28 cellular contexts compared by ENCODE assay signal in the genomic region with DNA sequence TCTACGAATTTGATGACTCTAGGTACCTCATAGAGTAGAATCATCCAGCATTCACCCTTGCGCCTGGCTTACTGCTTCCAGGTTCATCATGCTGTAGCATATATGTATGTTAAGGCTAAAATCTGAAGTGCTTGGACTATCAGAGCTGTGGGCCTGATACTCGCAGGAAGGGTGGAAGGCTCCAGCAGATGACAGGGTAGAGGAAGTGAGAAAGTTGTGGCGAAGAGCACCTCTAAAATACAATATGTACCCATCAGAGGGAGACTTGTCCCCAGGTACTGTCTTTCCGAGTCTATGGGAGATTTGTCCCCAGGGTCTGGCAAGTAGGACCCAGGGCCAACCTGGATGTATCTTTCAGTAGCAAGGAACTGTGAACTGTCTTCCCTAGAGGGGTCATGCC. TPM values are rescaled to one million over a fixed set of nuclear protein-coding genes. Genes with fewer than 3 reads are reported as not detected.
A peak's percentile ranks its signal among the peaks of the same experiment; 100 is the strongest.
DNase-seq lines count a peak whose midpoint lies in the region; ATAC-seq, FAIRE-seq and TF ChIP-seq lines count a peak whose summit lies in the region.
"Had no signal": no experiment of that assay in that cellular context is flagged by ENCODE, and none has a peak within 500 bp of the region (broad histone marks: within the 10 kb centered on the region; RNA-seq: fewer than 3 reads in every experiment).

No MANE protein-coding gene starts in this region.

- 9% methylated on average over 5 of the region's 5 CpGs for WGBS in GM12878 (ENCODE audit: insufficient coverage, insufficient replicate concordance, low lambda C conversion rate, missing lambda C conversion rate)

- no peak overlapping the region for H2AFZ ChIP-seq in GM12878 (ENCODE audit: control insufficient read depth, low read depth, low read length)

- no peak for TF ChIP-seq POLR2A in GM12878 (IDR thresholded peaks at IDR 0.05; ENCODE audit: low read depth, low read length)

- no peak overlapping the region for H3K4me2 ChIP-seq in GM12878 (ENCODE audit: control insufficient read depth, insufficient read depth)

- in situ Hi-C loops in GM12878 (cut with MboI), result no loop called here

- H3K36me3 ChIP-seq in GM12878 (ENCODE audit: control insufficient read depth in 2 of 2, insufficient read depth in 2 of 2, low read length in 1 of 2), result no peaks in the 10 kb centered on the region
- no peaks in the 10 kb centered on the region for H3K36me3 ChIP-seq in left ventricle myocardium inferior
- H3K36me3 ChIP-seq: brain microvascular endothelial cell, esophagus squamous epithelium, gastroesophageal sphincter had no signal

- TF ChIP-seq CTCF in GM12878 (IDR thresholded peaks at IDR 0.05 in 2 of 3, conservative IDR thresholded peaks at IDR 0.05 in 1 of 3; ENCODE audit: control insufficient read depth in 2 of 3, extremely low read depth in 1 of 3, insufficient read depth in 1 of 3, low read depth in 3 of 3, low read length in 3 of 3) (no peak), left ventricle myocardium inferior (IDR thresholded peaks at IDR 0.05; ENCODE audit: borderline replicate concordance) (no peak)

- no peak for TF ChIP-seq EP300 in GM12878 (IDR thresholded peaks at IDR 0.05; ENCODE audit: borderline replicate concordance in 1 of 2, control insufficient read depth in 1 of 2, low read depth in 2 of 2, low read length in 2 of 2)

- intact Hi-C loops in GM12878 (cut with micrococcal nuclease; ENCODE audit: unreplicated experiment), result no loop called here
- intact Hi-C loops in left ventricle myocardium inferior (cut with micrococcal nuclease), result no loop called here

- H3K9me3 ChIP-seq in GM12878 (replicated peaks; ENCODE audit: control insufficient read depth, insufficient read depth, low read length) (no peaks in the 10 kb centered on the region; the same call in 2 of the 3 replicates), left ventricle myocardium inferior (replicated peaks) (peaks cover 2% of the 10 kb centered on the region)
- H3K9me3 ChIP-seq: esophagus squamous epithelium, gastroesophageal sphincter had no signal

- RAD21 ChIA-PET in GM12878 (lab: Charles Lee; ENCODE audit: unreplicated experiment), result no interaction called here

- TF ChIP-seq RAD21 in GM12878 (IDR thresholded peaks at IDR 0.05; ENCODE audit: insufficient read depth, low read depth, low read length), result no peak

- SMC1A ChIA-PET in GM12878 (lab: Charles Lee; ENCODE audit: uncharacterized antibody, unreplicated experiment), result no interaction called here

- DNase-seq in GM12878 (ENCODE audit: low read depth, low spot score), result no peak
- DNase-seq in left ventricle myocardium inferior, result no peak
- DNase-seq in stimulated activated naive CD4-positive, alpha-beta T cell (lab: John Stamatoyannopoulos, UW), result no peak
- DNase-seq: activated CD4-positive, alpha-beta T cell treated with anti-CD3 and anti-CD28 coated beads, Interleukin-2, amount 10 ng/mL, durations not matched to agents 24 days and 14 days; activated naive CD4-positive, alpha-beta T cell treated with anti-CD3 and anti-CD28 coated beads for 36 hours; activated T-cell treated with anti-CD3 and anti-CD28 coated beads, Interleukin-2, amount 50 U/mL, for 72 hours; brain microvascular endothelial cell; endodermal cell; esophagus squamous epithelium; Kasumi-1; left ventricle myocardium superior; NCI-H1092; NCI-H187 treated with DMSO at 0.1 percent for 48 hours; NCI-H526 treated with DMSO at 0.1 percent for 48 hours; retina; small intestine; stimulated activated CD4-positive, alpha-beta T cell treated with anti-CD3 and anti-CD28 coated beads, Interleukin-2, amount 100 ng/mL, for 24 hours had no signal

- H3K27me3 ChIP-seq in GM12878 (replicated peaks in 1 of 2; ENCODE audit: control insufficient read depth in 2 of 2, insufficient read depth in 2 of 2, low read length in 1 of 2) (peaks cover 0 to 3% of the 10 kb centered on the region in 2 experiments; a peak in 2 of 4 replicates), left ventricle myocardium inferior (ENCODE audit: low read depth) (no peaks in the 10 kb centered on the region)
- H3K27me3 ChIP-seq: brain microvascular endothelial cell, esophagus squamous epithelium, gastroesophageal sphincter had no signal

- H3K27ac ChIP-seq in GM12878 (ENCODE audit: control insufficient read depth, insufficient read depth) (no peak overlapping the region), temporal lobe (ENCODE audit: low read depth, low read length) (peak overlapping the region; percentile 98), left ventricle myocardium inferior (replicated peaks) (no peak overlapping the region)
- H3K27ac ChIP-seq: brain microvascular endothelial cell, coronary artery, esophagus squamous epithelium, gastroesophageal sphincter had no signal

- CTCF ChIA-PET in GM12878 (lab: Yijun Ruan, JAX), result no interaction called here

- BruUV-seq in GM12878 (replicated peaks; lab: Mats Ljungman, UMichigan), result no TSS peak

- POLR2A ChIA-PET in GM12878 (lab: Charles Lee), result no interaction called here

- H3K4me3 ChIP-seq in GM12878, result no peak overlapping the region
- H3K4me3 ChIP-seq in left ventricle myocardium inferior, result no peak overlapping the region
- H3K4me3 ChIP-seq: coronary artery, esophagus squamous epithelium, gastroesophageal sphincter had no signal

- H3K9ac ChIP-seq in GM12878 (ENCODE audit: control insufficient read depth, insufficient read depth, low read length), result no peak overlapping the region

- ATAC-seq in GM19043 (IDR thresholded peaks at IDR 0.05; ENCODE audit: low read depth, unreplicated experiment), result peak; percentile 50
- peak; percentile 69 for ATAC-seq in HG02870 (IDR thresholded peaks at IDR 0.05; ENCODE audit: unreplicated experiment)
- peak; percentile 34; the same call in 1 of the 3 replicates for ATAC-seq in GM12878
- ATAC-seq in GM18870 (IDR thresholded peaks at IDR 0.05; ENCODE audit: unreplicated experiment), result no peak
- ATAC-seq: activated T-cell treated with anti-CD3 and anti-CD28 coated beads, Interleukin-2, amount 50 U/mL, for 72 hours; gastroesophageal sphincter; left ventricle myocardium superior; natural killer cell treated with Interleukin-12 subunit alpha and Interleukin-12 subunit beta and Interleukin-15 and Interleukin-18, amount 100 ng/mL, for 72 hours; stimulated activated effector memory CD8-positive, alpha-beta T cell treated with anti-CD3 and anti-CD28 coated beads, Interleukin-12 subunit alpha, Interleukin-12 subunit beta, amount 100 ng/mL, for 72 hours had no signal

- no peaks in the 10 kb centered on the region for H3K79me2 ChIP-seq in GM12878 (ENCODE audit: control insufficient read depth, insufficient read depth, low read length)

- FAIRE-seq in GM12878 (lab: Jason Lieb, UNC), result peak; percentile 44
- FAIRE-seq: small intestine had no signal

- H4K20me1 ChIP-seq in GM12878 (ENCODE audit: control insufficient read depth, insufficient read depth), result no peaks in the 10 kb centered on the region; the same call in 1 of the 2 replicates

- peaks cover 4% of the 10 kb centered on the region for H3K4me1 ChIP-seq in GM12878 (ENCODE audit: control insufficient read depth, insufficient read depth, low read length)
- H3K4me1 ChIP-seq in left ventricle myocardium inferior, result no peaks in the 10 kb centered on the region
- H3K4me1 ChIP-seq: gastroesophageal sphincter had no signal

TF ChIP-seq in GM12878, 131 proteins besides CTCF, POLR2A, EP300 and RAD21:
- TF ChIP-seq TCF3 (IDR thresholded peaks at IDR 0.05; ENCODE audit: borderline replicate concordance, insufficient read depth, low read depth, low read length) (no peak), HDAC2 (IDR thresholded peaks at IDR 0.05) (no peak), SPI1 (IDR thresholded peaks at IDR 0.05; ENCODE audit: borderline replicate concordance, insufficient read depth, low read depth, low read length) (peak; percentile 87)

RNA-seq across cellular contexts. Expression of gene PLEKHA1, which starts 48.1 kb away (rescaled TPM):
- total RNA-seq in GM12878 (2013; cell fraction: nucleolus; rRNA removed), result 18.5 and 20.4 TPM in 2 replicates
- total RNA-seq in GM12878 (2014; rRNA removed) (0.23 and 0.33 TPM in 2 replicates), GM12878 (2014; rRNA removed; fragmentation: Illumina TruSeq; extraction: Trizol) (0.31 and 0.37 TPM in 2 replicates), GM12878 (2021) (0.43 and 0.64 TPM in 2 replicates), temporal lobe (26.3 TPM), left ventricle myocardium inferior (50.4 TPM)
- polyA plus RNA-seq in GM12878 (2011; ENCODE audit: low read depth), result 3.2 TPM
- polyA plus RNA-seq in GM12878 (2011; rRNA removed) (6.0 and 8.9 TPM in 2 replicates), GM12878 (2014; fragmentation: Illumina TruSeq; extraction: Trizol) (0.50 and 0.60 TPM in 2 replicates), GM12878 (2014; fragmentation: Nextera tagmentation; extraction: Ambion mirVana) (under 1 TPM; 0.15 to 0.19 TPM), GM12878 (2014; rRNA removed) (0.25 and 0.33 TPM in 2 replicates), GM12878 (2016; fragmentation: Nextera tagmentation; extraction: Ambion mirVana) (under 1 TPM; 0.25 to 0.35 TPM)
- polyA plus RNA-seq in GM12878 (2011; cell fraction: cytosol; rRNA removed), result 2.7 and 2.8 TPM in 2 replicates
- polyA plus RNA-seq in GM12878 (2011; cell fraction: nucleus; rRNA removed), result 5.4 and 6.0 TPM in 2 replicates
- 3.3 and 3.4 TPM in 2 replicates for polyA plus RNA-seq in GM12878 (2012)
- polyA minus RNA-seq in GM12878 (2011; rRNA and poly(A)+ RNA removed), result 3.6 and 6.8 TPM in 2 replicates
- polyA minus RNA-seq in GM12878 (2011; cell fraction: cytosol; rRNA and poly(A)+ RNA removed), result 2.7 and 4.8 TPM in 2 replicates
- 3.4 and 4.5 TPM in 2 replicates for polyA minus RNA-seq in GM12878 (2011; cell fraction: nucleus; rRNA and poly(A)+ RNA removed)

RNA-seq across cellular contexts. Expression of gene BTBD16, which starts 55.3 kb away (rescaled TPM):
- total RNA-seq in GM12878 (2013; cell fraction: nucleolus; rRNA removed), result not detected in 2 replicates
- total RNA-seq in GM12878 (2014; rRNA removed), result not detected in 2 replicates
- total RNA-seq in GM12878 (2014; rRNA removed; fragmentation: Illumina TruSeq; extraction: Trizol), result not detected in 2 replicates
- not detected in 2 replicates for total RNA-seq in GM12878 (2021)
- polyA plus RNA-seq in GM12878 (2011; ENCODE audit: low read depth), result not detected
- polyA plus RNA-seq in GM12878 (2011; rRNA removed), result 0.07 and 0.11 TPM in 2 replicates
- polyA plus RNA-seq in GM12878 (2011; cell fraction: cytosol; rRNA removed), result 0.06 and 0.08 TPM in 2 replicates
- polyA plus RNA-seq in GM12878 (2011; cell fraction: nucleus; rRNA removed), result not detected in 2 replicates
- polyA plus RNA-seq in GM12878 (2012), result not detected in 2 replicates
- polyA plus RNA-seq in GM12878 (2014; fragmentation: Illumina TruSeq; extraction: Trizol), result not detected in 2 replicates
- not detected for polyA plus RNA-seq in GM12878 (2014; fragmentation: Nextera tagmentation; extraction: Ambion mirVana)
- polyA plus RNA-seq in GM12878 (2014; rRNA removed), result not detected in 2 replicates
- not detected for polyA plus RNA-seq in GM12878 (2016; fragmentation: Nextera tagmentation; extraction: Ambion mirVana)
- polyA minus RNA-seq in GM12878 (2011; rRNA and poly(A)+ RNA removed), result not detected in 2 replicates
- not detected in 2 replicates for polyA minus RNA-seq in GM12878 (2011; cell fraction: cytosol; rRNA and poly(A)+ RNA removed)
- polyA minus RNA-seq in GM12878 (2011; cell fraction: nucleus; rRNA and poly(A)+ RNA removed), result not detected in 2 replicates
- not detected for total RNA-seq in temporal lobe
- total RNA-seq in left ventricle myocardium inferior, result not detected
- total RNA-seq: activated CD4-positive, alpha-beta T cell treated with anti-CD3 and anti-CD28 coated beads, Interleukin-2, amount 10 ng/mL, durations not matched to agents 24 days and 14 days; activated naive CD4-positive, alpha-beta T cell treated with anti-CD3 and anti-CD28 coated beads for 36 hours; activated T-cell treated with anti-CD3 and anti-CD28 coated beads, Interleukin-2, amount 50 U/mL, for 72 hours; endodermal cell; esophagus squamous epithelium; gastroesophageal sphincter; left ventricle myocardium superior; mesothelial cell of epicardium; natural killer cell treated with Interleukin-12 subunit alpha and Interleukin-12 subunit beta and Interleukin-15 and Interleukin-18, amount 100 ng/mL, for 72 hours; osteoblast had no signal
- polyA plus RNA-seq: CD14-positive monocyte had no signal
